In genomic region chr2:171160630-171161424, GRCh38 we compare ENCODE assay signal across 8 cellular contexts. TPM values are rescaled to one million over a fixed set of nuclear protein-coding genes. Genes with fewer than 3 reads are reported as not detected.
DNase-seq lines count a peak whose midpoint lies in the region; ATAC-seq and TF ChIP-seq lines count a peak whose summit lies in the region.

TSS of gene TLK1 (minus strand) at chr2:171160893. CDS start at chr2:171160428, 465 bp downstream.

- peak within 1 kb of the TSS; percentile 97 for H3K27ac Mint-ChIP-seq in nephron progenitor cell
- H3K27ac Mint-ChIP-seq in stimulated activated naive CD8-positive, alpha-beta T cell treated with anti-CD3 and anti-CD28 coated beads, Interleukin-15, amount 100 ng/mL, for 72 hours: peak within 1 kb of the TSS; percentile 98

- peak; percentile 61 for TF ChIP-seq POLR2A in Raji (IDR thresholded peaks at IDR 0.05; ENCODE audit: insufficient read depth, low read depth, low read length)

- H3K4me3 Mint-ChIP-seq in nephron progenitor cell: peak within 1 kb of the TSS; percentile 94
- peak within 1 kb of the TSS; percentile 86 to 98 for H3K4me3 Mint-ChIP-seq in stimulated activated naive CD8-positive, alpha-beta T cell treated with anti-CD3 and anti-CD28 coated beads, Interleukin-15, amount 100 ng/mL, for 72 hours

- H3K36me3 Mint-ChIP-seq in nephron progenitor cell (ENCODE audit: low read depth): no peaks in the 10 kb centered on the region

- TF ChIP-seq CTCF in fibroblast of the aortic adventitia (IDR thresholded peaks at IDR 0.05; ENCODE audit: insufficient read depth, low read length) (no peak), nephron progenitor cell (IDR thresholded peaks at IDR 0.05) (no peak)

- H3K4me3 ChIP-seq in fibroblast of the aortic adventitia (ENCODE audit: low read depth, low read length): peak within 1 kb of the TSS; percentile 86

- H3K27me3 Mint-ChIP-seq in nephron progenitor cell (ENCODE audit: low read depth, poor library complexity): peaks cover 6% of the 10 kb centered on the region
- no peaks in the 10 kb centered on the region for H3K27me3 Mint-ChIP-seq in stimulated activated naive CD8-positive, alpha-beta T cell treated with anti-CD3 and anti-CD28 coated beads, Interleukin-15, amount 100 ng/mL, for 72 hours

- H3K9me3 Mint-ChIP-seq in nephron progenitor cell: no peaks in the 10 kb centered on the region
- no peaks in the 10 kb centered on the region for H3K9me3 Mint-ChIP-seq in stimulated activated naive CD8-positive, alpha-beta T cell treated with anti-CD3 and anti-CD28 coated beads, Interleukin-15, amount 100 ng/mL, for 72 hours

- H3K4me1 Mint-ChIP-seq in nephron progenitor cell: peaks cover 34% of the 10 kb centered on the region
- H3K4me1 Mint-ChIP-seq in stimulated activated naive CD8-positive, alpha-beta T cell treated with anti-CD3 and anti-CD28 coated beads, Interleukin-15, amount 100 ng/mL, for 72 hours: peaks cover 52% of the 10 kb centered on the region

- peak; percentile 53 for ATAC-seq in GM21717 (IDR thresholded peaks at IDR 0.05; ENCODE audit: unreplicated experiment)
- peak; percentile 76 for ATAC-seq in stimulated activated naive CD8-positive, alpha-beta T cell treated with anti-CD3 and anti-CD28 coated beads, Interleukin-15, amount 100 ng/mL, for 72 hours

- peak; percentile 50 for DNase-seq in DMS79 (lab: John Stamatoyannopoulos, UW)
- DNase-seq in KG1 (lab: John Stamatoyannopoulos, UW): peak; percentile 78
- DNase-seq in activated T-helper 9 cell treated with anti-CD3 and anti-CD28 coated beads, Interleukin-2, amount 50 U/mL, for 16 hours (ENCODE audit: low read depth): peak; percentile 70
- DNase-seq in fibroblast of the aortic adventitia (ENCODE audit: low read depth): peak; percentile 66
- DNase-seq in nephron progenitor cell: peak; percentile 74
- peak; percentile 70 for DNase-seq in stimulated activated naive CD8-positive, alpha-beta T cell treated with anti-CD3 and anti-CD28 coated beads, Interleukin-15, amount 100 ng/mL, for 72 hours

RNA-seq across cellular contexts. Expression of gene TLK1, which starts in this region (rescaled TPM):
- total RNA-seq in fibroblast of the aortic adventitia (ENCODE audit: low replicate concordance): 10.4 and 28.1 TPM in 2 replicates

Comparison
In these comparisons a context has a peak if more than half of its experiments do, and no peak if none do; other contexts are left out.
1. Peak in every context shown above with its lines: DNase-seq, ATAC-seq and H3K4me3 ChIP-seq.